ENCODE assay signal across 24 cellular contexts in the genomic region with DNA sequence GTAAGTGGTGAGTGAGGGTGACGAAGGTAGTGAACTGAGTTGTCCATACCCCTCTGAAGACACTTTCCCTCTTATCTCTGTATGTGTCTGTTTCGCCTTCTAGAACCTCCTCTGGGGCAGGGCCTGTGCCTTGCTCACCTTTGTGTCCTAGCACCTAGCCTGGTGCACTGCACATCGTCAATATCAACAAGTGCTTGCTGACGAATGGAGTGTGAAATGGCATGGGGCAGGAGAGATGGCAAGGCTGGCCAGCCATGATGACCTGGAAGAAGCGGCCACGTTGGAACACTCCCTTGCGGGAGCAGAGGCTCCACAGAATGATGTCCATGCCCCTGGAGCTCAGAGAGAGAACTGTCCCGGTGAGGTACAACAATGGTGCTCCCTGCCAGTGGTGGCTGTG.
"Had no signal": no experiment of that assay in that cellular context is flagged by ENCODE, and none has a peak within 500 bp of the region (broad histone marks: within the 10 kb centered on the region; RNA-seq: fewer than 3 reads in every experiment).

No MANE protein-coding gene starts in this region.

- H3K4me1 ChIP-seq: colonic mucosa, spleen had no signal

- H3K27me3 Mint-ChIP-seq: activated CD8-positive, alpha-beta memory T cell treated with anti-CD3 and anti-CD28 coated beads, Interleukin-2, amount 10 ng/mL, durations not matched to agents 7 days and 5 days; stimulated activated naive CD8-positive, alpha-beta T cell treated with anti-CD3 and anti-CD28 coated beads, Interleukin-15, Interleukin-2, amounts not matched to agents 100 ng/mL and 50 ng/mL, for 24 hours had no signal

- H3K36me3 Mint-ChIP-seq: activated CD8-positive, alpha-beta memory T cell treated with anti-CD3 and anti-CD28 coated beads, Interleukin-2, amount 10 ng/mL, durations not matched to agents 7 days and 5 days; activated naive CD4-positive, alpha-beta T cell treated with anti-CD3 and anti-CD28 coated beads, Interleukin-2, amount 50 U/mL, for 72 hours; naive B cell; T-cell had no signal

- H3K4me3 Mint-ChIP-seq: activated CD4-positive, alpha-beta T cell treated with anti-CD3 and anti-CD28 coated beads for 36 hours; activated CD8-positive, alpha-beta memory T cell treated with anti-CD3 and anti-CD28 coated beads, Interleukin-2, amount 10 ng/mL, durations not matched to agents 7 days and 5 days; activated CD8-positive, alpha-beta T cell treated with anti-CD3 and anti-CD28 coated beads, Interleukin-2, amount 10 ng/mL, durations not matched to agents 7 days and 5 days; naive B cell; neural crest cell; stimulated activated naive CD8-positive, alpha-beta T cell treated with anti-CD3 and anti-CD28 coated beads, Interleukin-15, Interleukin-2, amounts not matched to agents 100 ng/mL and 50 ng/mL, for 24 hours; T-cell; T-helper 2 cell treated with Interferon-gamma antibody and Interleukin-4, amounts not matched to agents 5 μg/mL and 100 μg/mL, for 36 hours had no signal

- H3K27me3 ChIP-seq: colonic mucosa, gastroesophageal sphincter, hepatocyte had no signal

- H3K27ac Mint-ChIP-seq: activated CD4-positive, alpha-beta T cell treated with anti-CD3 and anti-CD28 coated beads for 36 hours; activated CD8-positive, alpha-beta memory T cell treated with anti-CD3 and anti-CD28 coated beads, Interleukin-2, amount 10 ng/mL, durations not matched to agents 7 days and 5 days; activated CD8-positive, alpha-beta T cell treated with anti-CD3 and anti-CD28 coated beads, Interleukin-2, amount 10 ng/mL, durations not matched to agents 7 days and 5 days; activated naive CD4-positive, alpha-beta T cell treated with anti-CD3 and anti-CD28 coated beads, Interleukin-2, amount 50 U/mL, for 72 hours; activated T-helper 2 cell treated with anti-CD3 and anti-CD28 coated beads, Interferon-gamma antibody, Interleukin-2, Interleukin-4, amounts not matched to agents 10 μg/mL and 5 μg/mL and 100 μg/mL, durations not matched to agents 14 hours and 24 hours and 36 hours; stimulated activated naive CD8-positive, alpha-beta T cell treated with anti-CD3 and anti-CD28 coated beads, Interleukin-15, Interleukin-2, amounts not matched to agents 100 ng/mL and 50 ng/mL, for 24 hours; T-cell; T-helper 2 cell treated with Interferon-gamma antibody and Interleukin-4, amounts not matched to agents 5 μg/mL and 100 μg/mL, for 36 hours had no signal

- H2AFZ ChIP-seq: hepatocyte had no signal

- H3K79me2 ChIP-seq: hepatocyte had no signal

- H3K9me3 Mint-ChIP-seq: activated naive CD4-positive, alpha-beta T cell treated with anti-CD3 and anti-CD28 coated beads, Interleukin-2, amount 50 U/mL, for 72 hours; activated T-helper 2 cell treated with anti-CD3 and anti-CD28 coated beads, Interferon-gamma antibody, Interleukin-2, Interleukin-4, amounts not matched to agents 10 μg/mL and 5 μg/mL and 100 μg/mL, durations not matched to agents 14 hours and 24 hours and 36 hours; stimulated activated naive CD8-positive, alpha-beta T cell treated with anti-CD3 and anti-CD28 coated beads, Interleukin-15, Interleukin-2, amounts not matched to agents 100 ng/mL and 50 ng/mL, for 24 hours; T-cell; T-helper 2 cell treated with Interferon-gamma antibody and Interleukin-4, amounts not matched to agents 5 μg/mL and 100 μg/mL, for 36 hours had no signal

- H3K4me1 Mint-ChIP-seq: activated CD4-positive, alpha-beta T cell treated with anti-CD3 and anti-CD28 coated beads for 36 hours; naive B cell; T-cell had no signal

- H3K4me2 ChIP-seq: hepatocyte had no signal

- H3K9me3 ChIP-seq: colonic mucosa, gastroesophageal sphincter, spleen, thoracic aorta had no signal

- ATAC-seq: activated CD4-positive, alpha-beta T cell treated with anti-CD3 and anti-CD28 coated beads for 36 hours; activated CD8-positive, alpha-beta memory T cell treated with anti-CD3 and anti-CD28 coated beads, Interleukin-2, amount 10 ng/mL, durations not matched to agents 7 days and 5 days; activated CD8-positive, alpha-beta T cell treated with anti-CD3 and anti-CD28 coated beads, Interleukin-2, amount 10 ng/mL, durations not matched to agents 7 days and 5 days; activated naive CD4-positive, alpha-beta T cell treated with anti-CD3 and anti-CD28 coated beads, Interleukin-2, amount 50 U/mL, for 72 hours; gastroesophageal sphincter; T-cell had no signal

- DNase-seq: activated CD4-positive, alpha-beta T cell treated with anti-CD3 and anti-CD28 coated beads for 36 hours; activated CD4-positive, CD25-positive, alpha-beta regulatory T cell; activated CD8-positive, alpha-beta memory T cell treated with anti-CD3 and anti-CD28 coated beads, Interleukin-2, amount 10 ng/mL, durations not matched to agents 7 days and 5 days; activated CD8-positive, alpha-beta T cell treated with anti-CD3 and anti-CD28 coated beads, Interleukin-2, amount 10 ng/mL, durations not matched to agents 7 days and 5 days; activated T-cell treated with anti-CD3 and anti-CD28 coated beads, Interleukin-2, amount 50 U/mL, for 48 hours; cerebellar nuclear complex; colonic mucosa; effector memory CD4-positive, alpha-beta T cell; islet precursor cell; left ventricle myocardium superior; naive B cell; spleen; T-cell; trophoblast cell had no signal

- FAIRE-seq: endothelial cell of umbilical vein, urothelium cell line had no signal

- H3K36me3 ChIP-seq: colonic mucosa, gastroesophageal sphincter, spleen, thoracic aorta had no signal

- H3K4me3 ChIP-seq: colonic mucosa, gastroesophageal sphincter, hepatocyte, spleen, thoracic aorta had no signal

- H3K27ac ChIP-seq: colonic mucosa, hepatocyte, spleen, thoracic aorta had no signal
